ENCODE assay signal across 12 cellular contexts in genomic region chrX:120664081-120664480, GRCh38. TPM values are rescaled to one million over a fixed set of nuclear protein-coding genes. Genes with fewer than 3 reads are reported as not detected.
DNase-seq lines count a peak whose midpoint lies in the region; ATAC-seq, FAIRE-seq and TF ChIP-seq lines count a peak whose summit lies in the region.
"Had no signal": no experiment of that assay in that cellular context is flagged by ENCODE, and none has a peak within 500 bp of the region (broad histone marks: within the 10 kb centered on the region; RNA-seq: fewer than 3 reads in every experiment).

No MANE protein-coding gene starts in this region.

- no peaks in the 10 kb centered on the region for H3K27me3 ChIP-seq in small intestine (ENCODE audit: control insufficient read depth in 2 of 2, insufficient read depth in 2 of 2, low read length in 2 of 2)

- no peaks in the 10 kb centered on the region for H3K9me3 ChIP-seq in small intestine (ENCODE audit: control insufficient read depth, low read depth)

- peaks cover 5% of the 10 kb centered on the region for H3K4me1 Mint-ChIP-seq in activated CD8-positive, alpha-beta memory T cell treated with anti-CD3 and anti-CD28 coated beads, Interleukin-2, amount 10 ng/mL, durations not matched to agents 7 days and 5 days
- no peaks in the 10 kb centered on the region for H3K4me1 Mint-ChIP-seq in endothelial cell (ENCODE audit: unreplicated experiment)
- peaks cover 4 to 6% of the 10 kb centered on the region in 2 donors for H3K4me1 Mint-ChIP-seq in natural killer cell treated with Interleukin-12 subunit alpha and Interleukin-12 subunit beta and Interleukin-15 and Interleukin-18, amount 100 ng/mL, for 72 hours (ENCODE audit: low read depth in 2 of 2)

- peak; percentile 36 for FAIRE-seq in small intestine (lab: Jason Lieb, UNC)

- H3K9me3 Mint-ChIP-seq in activated CD8-positive, alpha-beta memory T cell treated with anti-CD3 and anti-CD28 coated beads, Interleukin-2, amount 10 ng/mL, durations not matched to agents 7 days and 5 days (ENCODE audit: low read depth): no peaks in the 10 kb centered on the region
- no peaks in the 10 kb centered on the region for H3K9me3 Mint-ChIP-seq in endothelial cell (ENCODE audit: unreplicated experiment)
- H3K9me3 Mint-ChIP-seq in natural killer cell treated with Interleukin-12 subunit alpha and Interleukin-12 subunit beta and Interleukin-15 and Interleukin-18, amount 100 ng/mL, for 72 hours: no peaks in the 10 kb centered on the region

- H3K36me3 Mint-ChIP-seq in activated CD8-positive, alpha-beta memory T cell treated with anti-CD3 and anti-CD28 coated beads, Interleukin-2, amount 10 ng/mL, durations not matched to agents 7 days and 5 days: no peaks in the 10 kb centered on the region
- no peaks in the 10 kb centered on the region for H3K36me3 Mint-ChIP-seq in endothelial cell (ENCODE audit: low read depth, unreplicated experiment)
- H3K36me3 Mint-ChIP-seq in natural killer cell treated with Interleukin-12 subunit alpha and Interleukin-12 subunit beta and Interleukin-15 and Interleukin-18, amount 100 ng/mL, for 72 hours: no peaks in the 10 kb centered on the region

- peak overlapping the region; percentile 4 for H3K27ac Mint-ChIP-seq in activated CD8-positive, alpha-beta memory T cell treated with anti-CD3 and anti-CD28 coated beads, Interleukin-2, amount 10 ng/mL, durations not matched to agents 7 days and 5 days
- H3K27ac Mint-ChIP-seq in endothelial cell (ENCODE audit: unreplicated experiment): no peak overlapping the region
- H3K27ac Mint-ChIP-seq in natural killer cell treated with Interleukin-12 subunit alpha and Interleukin-12 subunit beta and Interleukin-15 and Interleukin-18, amount 100 ng/mL, for 72 hours: no peak overlapping the region
- H3K27ac Mint-ChIP-seq: activated CD4-positive, alpha-beta T cell treated with anti-CD3 and anti-CD28 coated beads for 36 hours had no signal

- H3K4me3 ChIP-seq in small intestine (ENCODE audit: low read depth in 1 of 2, low read length in 2 of 2): no peak overlapping the region

- peak; percentile 25 for TF ChIP-seq CTCF in endothelial cell (IDR thresholded peaks at IDR 0.05; ENCODE audit: unreplicated experiment)

- CTCF ChIA-PET in activated CD8-positive, alpha-beta memory T cell treated with anti-CD3 and anti-CD28 coated beads, Interleukin-2, amount 10 ng/mL, durations not matched to agents 7 days and 5 days (lab: Charles Lee): interaction anchor here (1.1 to 1.2 kb wide), 2 partner anchors 127 to 150 kb away, joined by 3 read pairs; no protein-coding TSS in a partner anchor

- no peak overlapping the region for H3K4me3 Mint-ChIP-seq in activated CD8-positive, alpha-beta memory T cell treated with anti-CD3 and anti-CD28 coated beads, Interleukin-2, amount 10 ng/mL, durations not matched to agents 7 days and 5 days
- no peak overlapping the region for H3K4me3 Mint-ChIP-seq in endothelial cell (ENCODE audit: unreplicated experiment)
- no peak overlapping the region for H3K4me3 Mint-ChIP-seq in natural killer cell treated with Interleukin-12 subunit alpha and Interleukin-12 subunit beta and Interleukin-15 and Interleukin-18, amount 100 ng/mL, for 72 hours
- H3K4me3 Mint-ChIP-seq: activated CD4-positive, alpha-beta T cell treated with anti-CD3 and anti-CD28 coated beads for 36 hours had no signal

- no peaks in the 10 kb centered on the region for H3K27me3 Mint-ChIP-seq in activated CD8-positive, alpha-beta memory T cell treated with anti-CD3 and anti-CD28 coated beads, Interleukin-2, amount 10 ng/mL, durations not matched to agents 7 days and 5 days
- H3K27me3 Mint-ChIP-seq in endothelial cell (ENCODE audit: unreplicated experiment): no peaks in the 10 kb centered on the region
- H3K27me3 Mint-ChIP-seq in natural killer cell treated with Interleukin-12 subunit alpha and Interleukin-12 subunit beta and Interleukin-15 and Interleukin-18, amount 100 ng/mL, for 72 hours: peaks cover 0 to 9% of the 10 kb centered on the region in 2 donors
- H3K27me3 Mint-ChIP-seq: activated CD4-positive, alpha-beta T cell treated with anti-CD3 and anti-CD28 coated beads for 36 hours had no signal

- no peak overlapping the region for H3K27ac ChIP-seq in small intestine (ENCODE audit: low read depth in 1 of 2, low read length in 1 of 2)

- 15 to 48% (median 27%) methylated on average over 1 of the region's 1 CpG for WGBS in small intestine, 3 donors

- H3K4me1 ChIP-seq in small intestine (ENCODE audit: control insufficient read depth in 2 of 2, insufficient read depth in 1 of 2, low read depth in 1 of 2, low read length in 1 of 2): no peaks in the 10 kb centered on the region

- ATAC-seq in activated CD8-positive, alpha-beta memory T cell treated with anti-CD3 and anti-CD28 coated beads, Interleukin-2, amount 10 ng/mL, durations not matched to agents 7 days and 5 days: no peak
- ATAC-seq in GM18519 (IDR thresholded peaks at IDR 0.05; ENCODE audit: low FRiP score, unreplicated experiment): no peak
- ATAC-seq in natural killer cell treated with Interleukin-12 subunit alpha and Interleukin-12 subunit beta and Interleukin-15 and Interleukin-18, amount 100 ng/mL, for 72 hours: no peak
- ATAC-seq: activated CD4-positive, alpha-beta T cell treated with anti-CD3 and anti-CD28 coated beads for 36 hours had no signal

- H3K36me3 ChIP-seq in small intestine (ENCODE audit: control insufficient read depth in 2 of 2, insufficient read depth in 2 of 2, low read length in 2 of 2): no peaks in the 10 kb centered on the region

- DNase-seq in activated CD8-positive, alpha-beta memory T cell treated with anti-CD3 and anti-CD28 coated beads, Interleukin-2, amount 10 ng/mL, durations not matched to agents 7 days and 5 days: no peak
- DNase-seq in activated CD8-positive, alpha-beta memory T cell treated with anti-CD3 and anti-CD28 coated beads for 24 hours: no peak
- peak; percentile 55 for DNase-seq in NCI-H1694 (lab: John Stamatoyannopoulos, UW)
- no peak for DNase-seq in endothelial cell (ENCODE audit: low spot score)
- DNase-seq in small intestine: peak; percentile 9
- no peak for DNase-seq in NCI-H146 treated with DMSO at 0.1 percent for 48 hours (lab: John Stamatoyannopoulos, UW; ENCODE audit: unreplicated experiment)
- DNase-seq in natural killer cell treated with Interleukin-12 subunit alpha and Interleukin-12 subunit beta and Interleukin-15 and Interleukin-18, amount 100 ng/mL, for 72 hours (ENCODE audit: low spot score): no peak
- DNase-seq: activated CD4-positive, alpha-beta T cell treated with anti-CD3 and anti-CD28 coated beads for 36 hours; DMS79; effector CD4-positive, alpha-beta T cell; NCI-H146 had no signal

RNA-seq across cellular contexts. Expression of gene C1GALT1C1, which starts 34.2 kb away (rescaled TPM):
- total RNA-seq in activated CD8-positive, alpha-beta memory T cell treated with anti-CD3 and anti-CD28 coated beads, Interleukin-2, amount 10 ng/mL, durations not matched to agents 7 days and 5 days: 10 to 100 TPM; 20.4 to 27.7 TPM
- 15.6 TPM for total RNA-seq in endothelial cell (ENCODE audit: unreplicated experiment)
- 10 to 100 TPM in 1 of 3 donors, 1 to 10 TPM in 2; 7.4 to 33.9 (median 8.4) TPM for polyA plus RNA-seq in small intestine
- total RNA-seq in natural killer cell treated with Interleukin-12 subunit alpha and Interleukin-12 subunit beta and Interleukin-15 and Interleukin-18, amount 100 ng/mL, for 72 hours: 10 to 100 TPM; 16.8 to 26.1 TPM

Comparison
In these comparisons a context has a peak if more than half of its experiments do, and no peak if none do; other contexts are left out.
1. DNase-seq: peak in NCI-H1694 (single experiment) and small intestine (single experiment); none in activated CD8-positive, alpha-beta memory T cell treated with anti-CD3 and anti-CD28 coated beads, Interleukin-2, amount 10 ng/mL, durations not matched to agents 7 days and 5 days (single experiment), activated CD8-positive, alpha-beta memory T cell treated with anti-CD3 and anti-CD28 coated beads for 24 hours (single experiment), endothelial cell (single experiment), NCI-H146 treated with DMSO at 0.1 percent for 48 hours (single experiment) and natural killer cell treated with Interleukin-12 subunit alpha and Interleukin-12 subunit beta and Interleukin-15 and Interleukin-18, amount 100 ng/mL, for 72 hours (single experiment).